Comparison of ENCODE assay signal across 25 cellular contexts in genomic region chr5:2714026-2714425, GRCh38. TPM values are rescaled to one million over a fixed set of nuclear protein-coding genes. Genes with fewer than 3 reads are reported as not detected.
"Had no signal": no experiment of that assay in that cellular context is flagged by ENCODE, and none has a peak within 500 bp of the region (broad histone marks: within the 10 kb centered on the region; RNA-seq: fewer than 3 reads in every experiment).

No MANE protein-coding gene starts in this region.

- DNase-seq: colonic mucosa; cortex of kidney; dermis blood vessel endothelial cell; dorsolateral prefrontal cortex; effector CD4-positive, alpha-beta T cell; effector CD8-positive, alpha-beta T cell; effector memory CD4-positive, alpha-beta T cell; effector memory CD8-positive, alpha-beta T cell; endodermal cell; erythroblast; esophagus squamous epithelium; foreskin fibroblast; foreskin keratinocyte; foreskin melanocyte; gastrocnemius medialis; glutamatergic neuron; head of caudate nucleus; heart left ventricle; heart right ventricle had no signal

- H3K27ac ChIP-seq: colonic mucosa, coronary artery, dorsolateral prefrontal cortex, epithelial cell of prostate, esophagus muscularis mucosa, esophagus squamous epithelium, foreskin keratinocyte, gastrocnemius medialis, gastroesophageal sphincter, heart left ventricle, heart right ventricle had no signal

- H3K4me3 ChIP-seq: colonic mucosa, coronary artery, dorsolateral prefrontal cortex, esophagus muscularis mucosa, esophagus squamous epithelium, gastrocnemius medialis, gastroesophageal sphincter, heart left ventricle, heart right ventricle had no signal

- ATAC-seq: effector memory CD8-positive, alpha-beta T cell; esophagus mucosa; foreskin keratinocyte; gastrocnemius medialis; gastroesophageal sphincter; heart left ventricle; heart right ventricle had no signal

- H3K27me3 ChIP-seq: colonic mucosa, foreskin keratinocyte, gastrocnemius medialis had no signal

- H3K4me1 ChIP-seq: colonic mucosa, esophagus muscularis mucosa, esophagus squamous epithelium, foreskin keratinocyte, gastrocnemius medialis, gastroesophageal sphincter, heart left ventricle, heart right ventricle had no signal

- H3K9me3 ChIP-seq: colonic mucosa, esophagus muscularis mucosa, esophagus squamous epithelium, gastrocnemius medialis, gastroesophageal sphincter, heart left ventricle, heart right ventricle had no signal

- H3K36me3 ChIP-seq: colonic mucosa, esophagus muscularis mucosa, esophagus squamous epithelium, gastrocnemius medialis, gastroesophageal sphincter, heart left ventricle, heart right ventricle had no signal

RNA-seq across cellular contexts. Expression of gene IRX2, which starts 37.5 kb away (rescaled TPM):
- total RNA-seq: endothelial cell of umbilical vein had no signal
- polyA plus RNA-seq: endothelial cell of umbilical vein had no signal
